16 cellular contexts compared by ENCODE assay signal in the genomic region with DNA sequence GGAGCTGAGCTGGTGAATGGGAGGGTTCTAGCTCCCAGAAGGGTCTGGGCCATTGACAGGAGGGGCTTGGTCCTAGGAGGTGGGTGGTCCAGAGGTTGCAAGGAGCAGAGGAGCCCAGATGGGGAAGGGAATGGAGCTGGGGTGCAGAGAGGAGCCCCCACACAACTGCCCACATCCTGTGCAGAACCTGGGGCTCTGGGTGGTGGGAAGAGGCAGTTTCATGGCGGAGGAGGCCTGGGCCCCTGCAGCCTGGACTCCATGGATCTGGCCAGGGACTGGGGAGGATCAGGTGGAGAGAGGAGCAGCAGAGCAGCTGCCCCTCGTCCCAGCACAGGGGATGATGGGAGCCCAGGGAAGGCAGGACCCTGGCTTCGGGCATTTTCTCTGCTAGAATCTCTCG. TPM values are rescaled to one million over a fixed set of nuclear protein-coding genes. Genes with fewer than 3 reads are reported as not detected.
A peak's percentile ranks its signal among the peaks of the same experiment; 100 is the strongest.
DNase-seq lines count a peak whose midpoint lies in the region; ATAC-seq and TF ChIP-seq lines count a peak whose summit lies in the region.
"Had no signal": no experiment of that assay in that cellular context is flagged by ENCODE, and none has a peak within 500 bp of the region (broad histone marks: within the 10 kb centered on the region; RNA-seq: fewer than 3 reads in every experiment).

No MANE protein-coding gene starts in this region.

- peaks cover 4% of the 10 kb centered on the region for H3K36me3 Mint-ChIP-seq in activated naive CD4-positive, alpha-beta T cell treated with anti-CD3 and anti-CD28 coated beads, Interleukin-2, amount 10 ng/mL, durations not matched to agents 7 days and 5 days
- H3K36me3 Mint-ChIP-seq in activated CD4-positive, alpha-beta memory T cell treated with anti-CD3 and anti-CD28 coated beads for 36 hours: peaks cover 3% of the 10 kb centered on the region

- TF ChIP-seq CTCF in lower lobe of right lung (IDR thresholded peaks at IDR 0.05): no peak
- TF ChIP-seq CTCF in upper lobe of right lung (IDR thresholded peaks at IDR 0.05): no peak

- H3K4me1 ChIP-seq in lower lobe of right lung: peaks cover 73% of the 10 kb centered on the region
- peaks cover 22% of the 10 kb centered on the region for H3K4me1 ChIP-seq in upper lobe of right lung

- CTCF ChIA-PET in activated naive CD4-positive, alpha-beta T cell treated with anti-CD3 and anti-CD28 coated beads, Interleukin-2, amount 10 ng/mL, durations not matched to agents 7 days and 5 days (lab: Charles Lee): interaction anchor here (1.0 to 7.4 kb wide), 3 partner anchors 10 to 98 kb away, joined by 3 to 79 read pairs (median 48); no protein-coding TSS in a partner anchor
- CTCF ChIA-PET in activated CD4-positive, alpha-beta memory T cell treated with anti-CD3 and anti-CD28 coated beads for 36 hours (lab: Charles Lee): interaction anchor here (0.9 to 8.8 kb wide), 5 partner anchors 9 to 99 kb away, joined by 3 to 102 read pairs (median 9); no protein-coding TSS in a partner anchor

- H3K9me3 ChIP-seq in lower lobe of right lung: no peaks in the 10 kb centered on the region
- H3K9me3 ChIP-seq in upper lobe of right lung: no peaks in the 10 kb centered on the region
- H3K9me3 ChIP-seq: HAP-1 had no signal

- peak overlapping the region; percentile 83 for H3K4me3 Mint-ChIP-seq in activated naive CD4-positive, alpha-beta T cell treated with anti-CD3 and anti-CD28 coated beads, Interleukin-2, amount 10 ng/mL, durations not matched to agents 7 days and 5 days
- peak overlapping the region; percentile 81 for H3K4me3 Mint-ChIP-seq in activated CD4-positive, alpha-beta memory T cell treated with anti-CD3 and anti-CD28 coated beads for 36 hours

- peaks cover 37% of the 10 kb centered on the region for H3K27me3 Mint-ChIP-seq in activated naive CD4-positive, alpha-beta T cell treated with anti-CD3 and anti-CD28 coated beads, Interleukin-2, amount 10 ng/mL, durations not matched to agents 7 days and 5 days
- H3K27me3 Mint-ChIP-seq in activated CD4-positive, alpha-beta memory T cell treated with anti-CD3 and anti-CD28 coated beads for 36 hours: peaks cover 3% of the 10 kb centered on the region

- H3K36me3 ChIP-seq in lower lobe of right lung: no peaks in the 10 kb centered on the region
- H3K36me3 ChIP-seq in upper lobe of right lung: no peaks in the 10 kb centered on the region
- H3K36me3 ChIP-seq: HAP-1 had no signal

- H3K4me1 Mint-ChIP-seq in activated naive CD4-positive, alpha-beta T cell treated with anti-CD3 and anti-CD28 coated beads, Interleukin-2, amount 10 ng/mL, durations not matched to agents 7 days and 5 days: peaks cover 64% of the 10 kb centered on the region
- H3K4me1 Mint-ChIP-seq in activated CD4-positive, alpha-beta memory T cell treated with anti-CD3 and anti-CD28 coated beads for 36 hours (ENCODE audit: low read depth): peaks cover 49% of the 10 kb centered on the region

- no peak for DNase-seq in activated naive CD4-positive, alpha-beta T cell treated with anti-CD3 and anti-CD28 coated beads, Interleukin-2, amount 10 ng/mL, durations not matched to agents 7 days and 5 days
- no peak for DNase-seq in activated naive CD4-positive, alpha-beta T cell treated with Interleukin-2 at 50 U/mL for 16 hours
- no peak for DNase-seq in activated CD4-positive, alpha-beta memory T cell treated with anti-CD3 and anti-CD28 coated beads for 36 hours
- DNase-seq in lower lobe of right lung (no peak), upper lobe of right lung (no peak), globus pallidus (ENCODE audit: low spot score) (no peak), DMS153 (lab: John Stamatoyannopoulos, UW) (no peak), islet precursor cell (no peak)
- DNase-seq: activated CD8-positive, alpha-beta memory T cell treated with anti-CD3 and anti-CD28 coated beads for 24 hours; amygdala; DMS53; dorsolateral prefrontal cortex; NCI-H1694 treated with DMSO at 0.1 percent for 48 hours; NCI-H526 had no signal

- peak overlapping the region; percentile 93 for H3K27ac Mint-ChIP-seq in activated naive CD4-positive, alpha-beta T cell treated with anti-CD3 and anti-CD28 coated beads, Interleukin-2, amount 10 ng/mL, durations not matched to agents 7 days and 5 days
- H3K27ac Mint-ChIP-seq in activated CD4-positive, alpha-beta memory T cell treated with anti-CD3 and anti-CD28 coated beads for 36 hours: peak overlapping the region; percentile 94

- H3K9me3 Mint-ChIP-seq in activated naive CD4-positive, alpha-beta T cell treated with anti-CD3 and anti-CD28 coated beads, Interleukin-2, amount 10 ng/mL, durations not matched to agents 7 days and 5 days: no peaks in the 10 kb centered on the region
- H3K9me3 Mint-ChIP-seq in activated CD4-positive, alpha-beta memory T cell treated with anti-CD3 and anti-CD28 coated beads for 36 hours: no peaks in the 10 kb centered on the region

- POLR2A ChIA-PET in activated CD4-positive, alpha-beta memory T cell treated with anti-CD3 and anti-CD28 coated beads for 36 hours (lab: Charles Lee): interaction anchor here (0.5 to 4.4 kb wide), 3 partner anchors 9 to 502 kb away, joined by 3 to 16 read pairs (median 5); no protein-coding TSS in a partner anchor

- intact Hi-C loops in activated CD4-positive, alpha-beta memory T cell treated with anti-CD3 and anti-CD28 coated beads for 36 hours (cut with micrococcal nuclease): no loop called here
- intact Hi-C loops in lower lobe of right lung (cut with DNase I) (no loop called here), upper lobe of right lung (cut with DNase I) (no loop called here)

- peak overlapping the region; percentile 74 for H3K27ac ChIP-seq in lower lobe of right lung
- peak overlapping the region; percentile 66 for H3K27ac ChIP-seq in upper lobe of right lung
- H3K27ac ChIP-seq: RWPE1 had no signal

- ATAC-seq in lower lobe of right lung (no peak), upper lobe of right lung (no peak)

- H3K4me3 ChIP-seq in lower lobe of right lung (peak overlapping the region; percentile 37), upper lobe of right lung (no peak overlapping the region)
- H3K4me3 ChIP-seq: HAP-1 had no signal

- H3K27me3 ChIP-seq in lower lobe of right lung (ENCODE audit: low read depth) (peaks cover 13% of the 10 kb centered on the region), upper lobe of right lung (no peaks in the 10 kb centered on the region)

RNA-seq across cellular contexts. Expression of gene ADORA2A, which starts 1.0 kb away (rescaled TPM):
- total RNA-seq in activated CD4-positive, alpha-beta memory T cell treated with anti-CD3 and anti-CD28 coated beads for 36 hours: 10 to 100 TPM; 30.5 to 33.0 TPM
- total RNA-seq in lower lobe of right lung: 16.0 TPM
- total RNA-seq in upper lobe of right lung: 17.2 TPM
